ENCODE assay signal across 12 cellular contexts in the genomic region with DNA sequence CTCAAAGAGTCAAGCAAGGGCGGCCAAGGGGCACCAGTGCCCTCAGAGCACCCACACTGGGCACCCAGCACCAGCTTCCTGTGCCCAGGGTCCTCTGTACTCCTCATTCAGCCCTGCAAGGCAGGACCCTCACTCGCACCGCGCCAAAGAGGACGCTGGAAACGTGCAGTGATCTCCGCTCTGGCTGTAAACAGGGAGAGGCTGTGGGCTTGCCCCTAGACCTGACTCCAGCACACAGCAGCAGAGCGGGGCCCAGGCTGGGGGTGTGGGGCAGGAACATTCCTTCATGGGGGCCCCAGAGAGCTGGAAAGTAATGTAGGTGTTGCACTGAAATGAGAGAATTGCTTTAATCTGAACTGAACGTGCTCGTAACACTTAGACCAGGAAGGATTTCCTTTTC.
"Had no signal": no experiment of that assay in that cellular context is flagged by ENCODE, and none has a peak within 500 bp of the region (broad histone marks: within the 10 kb centered on the region; RNA-seq: fewer than 3 reads in every experiment).

No MANE protein-coding gene starts in this region.

- H3K9ac ChIP-seq: parathyroid adenoma had no signal

- H3K27me3 ChIP-seq: tibial nerve, vagina had no signal

- H2AFZ ChIP-seq: parathyroid adenoma had no signal

- H3K36me3 ChIP-seq: vagina, WERI-Rb-1 had no signal

- H3K4me3 ChIP-seq: skin epidermis, tibial nerve, vagina had no signal

- DNase-seq: activated gamma-delta T cell; central memory CD4-positive, alpha-beta T cell; kidney glomerular epithelial cell; mesendoderm; retina; WERI-Rb-1 had no signal

- H3K27me3 Mint-ChIP-seq: activated CD4-positive, alpha-beta T cell treated with anti-CD3 and anti-CD28 coated beads for 36 hours; T-cell had no signal

- H3K4me3 Mint-ChIP-seq: activated CD4-positive, alpha-beta T cell treated with anti-CD3 and anti-CD28 coated beads for 36 hours; T-cell had no signal

- H3K4me1 ChIP-seq: parathyroid adenoma had no signal

- H3K27ac ChIP-seq: parathyroid adenoma, skin epidermis, tibial nerve, vagina, WERI-Rb-1 had no signal

- ATAC-seq: activated CD4-positive, alpha-beta T cell treated with anti-CD3 and anti-CD28 coated beads for 36 hours; T-cell had no signal

- H3K36me3 Mint-ChIP-seq: T-cell had no signal

- H3K9me3 Mint-ChIP-seq: T-cell had no signal

- H3K9me3 ChIP-seq: tibial nerve, vagina had no signal
